In genomic region chr1:182598296-182598695, GRCh38 we compare ENCODE assay signal across 13 cellular contexts.
"Had no signal": no experiment of that assay in that cellular context is flagged by ENCODE, and none has a peak within 500 bp of the region (broad histone marks: within the 10 kb centered on the region; RNA-seq: fewer than 3 reads in every experiment).

No MANE protein-coding gene starts in this region.

- H3K4me3 ChIP-seq: hepatocyte, lung, prostate gland, right lobe of liver, smooth muscle cell, suprapubic skin had no signal

- H3K79me2 ChIP-seq: hepatocyte had no signal

- H3K4me2 ChIP-seq: hepatocyte, smooth muscle cell had no signal

- H3K36me3 ChIP-seq: prostate gland, right lobe of liver had no signal

- H3K4me1 ChIP-seq: prostate gland had no signal

- H3K27me3 ChIP-seq: hepatocyte, right lobe of liver, suprapubic skin had no signal

- DNase-seq: activated CD4-positive, alpha-beta T cell treated with anti-CD3 and anti-CD28 coated beads, Interleukin-2, amount 10 ng/mL, durations not matched to agents 7 days and 5 days; activated naive CD4-positive, alpha-beta T cell treated with anti-CD3 and anti-CD28 coated beads, Interleukin-2, amount 50 U/mL, for 16 hours; islet precursor cell; nephron progenitor cell; right lobe of liver had no signal

- ATAC-seq: esophagus mucosa had no signal

- H3K9me3 ChIP-seq: prostate gland, right lobe of liver, suprapubic skin had no signal

- FAIRE-seq: astrocyte, endometrium had no signal

- H2AFZ ChIP-seq: hepatocyte had no signal

- H3K27ac ChIP-seq: hepatocyte, prostate gland, suprapubic skin had no signal
